8 cellular contexts compared by ENCODE assay signal in the genomic region with DNA sequence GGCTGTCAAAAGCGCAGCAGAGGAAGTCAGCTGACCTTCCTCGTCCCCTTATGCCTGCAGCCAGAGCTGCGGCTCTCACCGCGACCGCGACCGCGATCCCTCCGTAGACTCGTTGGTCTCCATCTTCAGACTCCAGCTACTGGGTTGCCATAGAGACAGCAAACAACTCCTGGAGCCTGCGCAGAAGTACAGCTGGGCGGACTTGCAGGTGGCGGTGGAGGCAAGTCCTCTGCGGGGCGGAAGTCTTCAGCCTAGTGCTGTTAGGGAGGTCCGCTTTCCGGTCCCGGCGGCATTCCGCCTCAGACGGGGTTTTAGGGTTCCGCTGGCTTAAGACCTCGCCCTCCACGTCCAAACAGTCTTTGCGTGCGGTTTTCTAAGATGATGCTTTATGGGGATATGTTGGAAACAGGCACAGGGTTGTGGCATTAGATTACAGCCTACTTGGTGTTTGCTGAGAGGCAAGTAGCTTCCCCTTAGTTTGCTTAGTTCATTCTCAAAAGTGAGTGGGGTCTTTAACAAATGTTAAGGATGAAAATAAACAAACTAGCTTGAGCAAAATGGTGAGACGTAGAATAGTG. TPM values are rescaled to one million over a fixed set of nuclear protein-coding genes. Genes with fewer than 3 reads are reported as not detected.
A peak's percentile ranks its signal among the peaks of the same experiment; 100 is the strongest.
DNase-seq lines count a peak whose midpoint lies in the region; ATAC-seq, FAIRE-seq and TF ChIP-seq lines count a peak whose summit lies in the region.

A gene with protein sequence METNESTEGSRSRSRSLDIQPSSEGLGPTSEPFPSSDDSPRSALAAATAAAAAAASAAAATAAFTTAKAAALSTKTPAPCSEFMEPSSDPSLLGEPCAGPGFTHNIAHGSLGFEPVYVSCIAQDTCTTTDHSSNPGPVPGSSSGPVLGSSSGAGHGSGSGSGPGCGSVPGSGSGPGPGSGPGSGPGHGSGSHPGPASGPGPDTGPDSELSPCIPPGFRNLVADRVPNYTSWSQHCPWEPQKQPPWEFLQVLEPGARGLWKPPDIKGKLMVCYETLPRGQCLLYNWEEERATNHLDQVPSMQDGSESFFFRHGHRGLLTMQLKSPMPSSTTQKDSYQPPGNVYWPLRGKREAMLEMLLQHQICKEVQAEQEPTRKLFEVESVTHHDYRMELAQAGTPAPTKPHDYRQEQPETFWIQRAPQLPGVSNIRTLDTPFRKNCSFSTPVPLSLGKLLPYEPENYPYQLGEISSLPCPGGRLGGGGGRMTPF (minus strand): TSS at position 238 of the 578 bp plus-strand sequence. CDS start 115 bp downstream, at position 123.

- no peaks in the 10 kb centered on the region for H3K9me3 ChIP-seq in keratinocyte (ENCODE audit: control insufficient read depth, low read depth, low read length)

- H3K4me3 ChIP-seq in AG04449 (ENCODE audit: low read depth, low read length) (peak within 1 kb of the TSS; percentile 64), keratinocyte (ENCODE audit: control insufficient read depth in 2 of 3, extremely low read depth in 1 of 3, insufficient read depth in 2 of 3, low read depth in 1 of 3, low read length in 3 of 3) (peak within 1 kb of the TSS; percentile 0 to 65 (median 27))

- no peaks in the 10 kb centered on the region for H4K20me1 ChIP-seq in keratinocyte (ENCODE audit: control insufficient read depth, extremely low read depth, insufficient read depth, low read length)

- ATAC-seq in GM18907 (IDR thresholded peaks at IDR 0.05; ENCODE audit: unreplicated experiment) (peak; percentile 59), HG03139 (IDR thresholded peaks at IDR 0.05; ENCODE audit: unreplicated experiment) (peak; percentile 54)

- no peaks in the 10 kb centered on the region for H3K36me3 ChIP-seq in keratinocyte (ENCODE audit: control insufficient read depth in 2 of 2, extremely low read depth in 1 of 2, insufficient read depth in 2 of 2, low read length in 2 of 2)

- dilution Hi-C loops in keratinocyte (cut with MboI; ENCODE audit: extremely low pct_ligation_motif_present, low sequenced_read_pairs) = no loop called here

- CTCF ChIA-PET in AG04449 (lab: Yijun Ruan, JAX) = interaction anchor here (0.8 to 17.0 kb wide), 12 partner anchors 9 to 151 kb away, joined by 3 to 201 read pairs (median 8); a partner anchor contains a TSS

- peak within 1 kb of the TSS; percentile 20 for H3K9ac ChIP-seq in keratinocyte (ENCODE audit: control insufficient read depth, extremely low read depth, insufficient read depth, low read length)

- no peak for TF ChIP-seq CTCF in AG04449 (IDR thresholded peaks at IDR 0.05; ENCODE audit: insufficient read depth, low read length, missing control alignments)
- no peak for TF ChIP-seq CTCF in keratinocyte (optimal IDR thresholded peaks at IDR 0.05 in 1 of 3, IDR thresholded peaks at IDR 0.05 in 1 of 3, conservative IDR thresholded peaks at IDR 0.05 in 1 of 3; ENCODE audit: extremely low read depth in 1 of 3, insufficient read depth in 2 of 3, low read length in 3 of 3)

- H2AFZ ChIP-seq in keratinocyte (ENCODE audit: control insufficient read depth, low read length) = peak within 1 kb of the TSS; percentile 89

- no peaks in the 10 kb centered on the region for H3K79me2 ChIP-seq in keratinocyte (ENCODE audit: control insufficient read depth, insufficient read depth, low read length)

- POLR2A ChIA-PET in AG04449 (lab: Yijun Ruan, JAX) = interaction anchor here (0.7 to 1.4 kb wide), 4 partner anchors 22 to 123 kb away, joined by 3 to 4 read pairs (median 3); no protein-coding TSS in a partner anchor

- DNase-seq in AG04449 (ENCODE audit: low read depth, low spot score) (no peak), NCI-H2196 treated with DMSO at 0.1 percent for 48 hours (lab: John Stamatoyannopoulos, UW; ENCODE audit: unreplicated experiment) (peak; percentile 98), cerebellar cortex (ENCODE audit: low spot score) (peak; percentile 98), keratinocyte (ENCODE audit: low read depth, low spot score) (peak; percentile 81)
- DNase-seq in activated CD4-positive, CD25-positive, alpha-beta regulatory T cell treated with anti-CD3 and anti-CD28 coated beads, Interleukin-2, amount 50 U/mL, for 16 hours (ENCODE audit: low read depth, low spot score) = peak; percentile 88
- DNase-seq in stimulated activated CD4-positive, alpha-beta T cell treated with anti-CD3 and anti-CD28 coated beads, Interleukin-12 subunit alpha, Interleukin-12 subunit beta, amount 100 ng/mL, for 48 hours (ENCODE audit: low read depth in 2 of 3, low spot score in 1 of 3) = peak; percentile 85 to 91 (median 90)

- no peaks in the 10 kb centered on the region for H3K27me3 ChIP-seq in keratinocyte (ENCODE audit: control insufficient read depth, extremely low read depth, insufficient read depth, low read length)

- FAIRE-seq in keratinocyte (lab: Jason Lieb, UNC) = peak; percentile 84

- peak within 1 kb of the TSS; percentile 91 for H3K4me2 ChIP-seq in keratinocyte (ENCODE audit: control insufficient read depth, extremely low read depth, insufficient read depth, low read depth, low read length)

- H3K9me1 ChIP-seq in keratinocyte (ENCODE audit: control insufficient read depth, extremely low read depth, insufficient read depth, low read length) = no peaks in the 10 kb centered on the region

- H3K27ac ChIP-seq in keratinocyte (ENCODE audit: control insufficient read depth, insufficient read depth, low read length) = peak within 1 kb of the TSS; percentile 3

- H3K4me1 ChIP-seq in keratinocyte (ENCODE audit: control insufficient read depth, extremely low read depth, insufficient read depth, low read length) = peaks cover 18% of the 10 kb centered on the region

RNA-seq across cellular contexts. Expression of the gene that starts here (rescaled TPM):
- 0.06 to 0.13 TPM (median 0.08 TPM) in 3 replicates for polyA plus RNA-seq in keratinocyte
- polyA plus RNA-seq in keratinocyte (2011; ENCODE audit: low read depth) = not detected
- 0.11 TPM in 1 of 2 replicates, not detected in the other for polyA plus RNA-seq in keratinocyte (2011; cell fraction: cytosol; rRNA removed)
- 0.42 and 0.53 TPM in 2 replicates for polyA plus RNA-seq in keratinocyte (2011; cell fraction: nucleus; rRNA removed)
- polyA plus RNA-seq in keratinocyte (2012; ENCODE audit: low replicate concordance) = 0.18 TPM in 1 of 2 replicates, not detected in the other
- polyA minus RNA-seq in keratinocyte = not detected in 3 replicates
- polyA minus RNA-seq in keratinocyte (2011; cell fraction: cytosol; rRNA and poly(A)+ RNA removed) = not detected
- polyA minus RNA-seq in keratinocyte (2011; cell fraction: nucleus; rRNA and poly(A)+ RNA removed) = not detected in 2 replicates

Comparison
In these comparisons a context has a peak if more than half of its experiments do, and no peak if none do; other contexts are left out.
1. Peak in DNase-seq, H3K4me3 ChIP-seq, H3K27ac ChIP-seq, H3K9ac ChIP-seq and H3K4me2 ChIP-seq in keratinocyte; RNA of the gene not detected or under 1 TPM.